Comparison of ENCODE assay signal across 27 cellular contexts in genomic region chr3:11053926-11054503, GRCh38.
"Had no signal": no experiment of that assay in that cellular context is flagged by ENCODE, and none has a peak within 500 bp of the region (broad histone marks: within the 10 kb centered on the region; RNA-seq: fewer than 3 reads in every experiment).

No MANE protein-coding gene starts in this region.

- ATAC-seq: activated CD8-positive, alpha-beta memory T cell treated with anti-CD3 and anti-CD28 coated beads, Interleukin-2, amount 10 ng/mL, durations not matched to agents 7 days and 5 days; T-helper 17 cell; WTC11 had no signal

- H3K27ac Mint-ChIP-seq: activated CD8-positive, alpha-beta memory T cell treated with anti-CD3 and anti-CD28 coated beads, Interleukin-2, amount 10 ng/mL, durations not matched to agents 7 days and 5 days; activated naive CD4-positive, alpha-beta T cell treated with anti-CD3 and anti-CD28 coated beads, Interleukin-2, amount 50 U/mL, for 24 hours; activated T-cell treated with anti-CD3 and anti-CD28 coated beads, Interleukin-2, amount 50 U/mL, for 24 hours; activated T-helper 1 cell treated with anti-CD3 and anti-CD28 coated beads, Interleukin-12 subunit alpha, Interleukin-12 subunit beta, Interleukin-2, Interleukin-4 antibody, amounts not matched to agents 30 ng/mL and 10 ng/mL and 1 ng/mL, durations not matched to agents 14 hours and 24 hours and 36 hours; T-helper 17 cell; WTC11 had no signal

- H3K9me3 ChIP-seq: Peyer's patch had no signal

- H3K9me3 Mint-ChIP-seq: activated naive CD4-positive, alpha-beta T cell treated with anti-CD3 and anti-CD28 coated beads, Interleukin-2, amount 50 U/mL, for 24 hours; activated T-cell treated with anti-CD3 and anti-CD28 coated beads, Interleukin-2, amount 50 U/mL, for 24 hours; activated T-helper 1 cell treated with anti-CD3 and anti-CD28 coated beads, Interleukin-12 subunit alpha, Interleukin-12 subunit beta, Interleukin-2, Interleukin-4 antibody, amounts not matched to agents 30 ng/mL and 10 ng/mL and 1 ng/mL, durations not matched to agents 14 hours and 24 hours and 36 hours; central memory CD8-positive, alpha-beta T cell; WTC11 had no signal

- DNase-seq: activated CD4-positive, alpha-beta T cell treated with anti-CD3 and anti-CD28 coated beads for 48 hours; activated CD4-positive, alpha-beta T cell treated with anti-CD3 and anti-CD28 coated beads, Interleukin-2, amount 50 U/mL, for 48 hours; activated CD4-positive, CD25-positive, alpha-beta regulatory T cell treated with anti-CD3 and anti-CD28 coated beads, Interleukin-2, amount 50 U/mL, for 72 hours; activated CD8-positive, alpha-beta memory T cell treated with anti-CD3 and anti-CD28 coated beads, Interleukin-2, amount 10 ng/mL, durations not matched to agents 7 days and 5 days; activated effector memory CD4-positive, alpha-beta T cell treated with Interleukin-2 at 50 U/mL for 16 hours; activated naive CD4-positive, alpha-beta T cell; activated T-cell treated with anti-CD3 and anti-CD28 coated beads, Interleukin-2, amount 50 U/mL, for 24 hours; aorta; MV-4-11; NCI-H1092 treated with DMSO at 0.1 percent for 48 hours; NCI-H1417 treated with DMSO at 0.1 percent for 48 hours; NCI-H1694 treated with DMSO at 0.1 percent for 48 hours; NCI-H2029 treated with DMSO at 0.1 percent for 48 hours; NCI-H345; NCI-H510A treated with DMSO at 0.1 percent for 48 hours; NCI-H69; NK-92 treated with Interleukin-12 subunit alpha and Interleukin-12 subunit beta, amount 100 ng/mL, for 24 hours; OCI-M1; Peyer's patch; SHP77 treated with DMSO at 0.1 percent for 48 hours; T-helper 17 cell; T-helper 9 cell had no signal

- H3K4me2 ChIP-seq: KMS-11 had no signal

- H3K4me1 Mint-ChIP-seq: activated CD8-positive, alpha-beta memory T cell treated with anti-CD3 and anti-CD28 coated beads, Interleukin-2, amount 10 ng/mL, durations not matched to agents 7 days and 5 days; activated naive CD4-positive, alpha-beta T cell treated with anti-CD3 and anti-CD28 coated beads, Interleukin-2, amount 50 U/mL, for 24 hours; central memory CD8-positive, alpha-beta T cell; T-helper 17 cell had no signal

- H3K27me3 ChIP-seq: Peyer's patch had no signal

- H3K9ac ChIP-seq: KMS-11 had no signal

- H3K36me3 ChIP-seq: Peyer's patch had no signal

- H3K4me3 ChIP-seq: Peyer's patch had no signal

- H3K4me1 ChIP-seq: Peyer's patch had no signal

- H3K36me3 Mint-ChIP-seq: activated CD8-positive, alpha-beta memory T cell treated with anti-CD3 and anti-CD28 coated beads, Interleukin-2, amount 10 ng/mL, durations not matched to agents 7 days and 5 days; activated naive CD4-positive, alpha-beta T cell treated with anti-CD3 and anti-CD28 coated beads, Interleukin-2, amount 50 U/mL, for 24 hours; WTC11 had no signal

- H3K4me3 Mint-ChIP-seq: activated CD8-positive, alpha-beta memory T cell treated with anti-CD3 and anti-CD28 coated beads, Interleukin-2, amount 10 ng/mL, durations not matched to agents 7 days and 5 days; activated naive CD4-positive, alpha-beta T cell treated with anti-CD3 and anti-CD28 coated beads, Interleukin-2, amount 50 U/mL, for 24 hours; activated T-cell treated with anti-CD3 and anti-CD28 coated beads, Interleukin-2, amount 50 U/mL, for 24 hours; activated T-helper 1 cell treated with anti-CD3 and anti-CD28 coated beads, Interleukin-12 subunit alpha, Interleukin-12 subunit beta, Interleukin-2, Interleukin-4 antibody, amounts not matched to agents 30 ng/mL and 10 ng/mL and 1 ng/mL, durations not matched to agents 14 hours and 24 hours and 36 hours; central memory CD8-positive, alpha-beta T cell; T-helper 17 cell; WTC11 had no signal

- H3K27ac ChIP-seq: KMS-11, Peyer's patch had no signal
